8 cellular contexts compared by ENCODE assay signal in genomic region chr16:66751135-66751991, GRCh38. TPM values are rescaled to one million over a fixed set of nuclear protein-coding genes. Genes with fewer than 3 reads are reported as not detected.
DNase-seq lines count a peak whose midpoint lies in the region; ATAC-seq lines count a peak whose summit lies in the region.

DYNC1LI2 (minus strand) TSS chr16:66751609; CDS start chr16:66751591, 18 bp downstream.

- H3K9me3 ChIP-seq in BLaER1 treated with 17β-estradiol and CSF1 and Interleukin-3, amounts not matched to agents 10 nM and 100 nM (replicated peaks in 1 of 11), result no peaks in the 10 kb centered on the region
- H3K9me3 ChIP-seq in effector memory CD4-positive, alpha-beta T cell (ENCODE audit: control insufficient read depth, low read length), result no peaks in the 10 kb centered on the region

- H3K4me1 ChIP-seq in BLaER1 treated with 17β-estradiol and CSF1 and Interleukin-3, amounts not matched to agents 10 nM and 100 nM, result peaks cover 36 to 47% (median 45%) of the 10 kb centered on the region in 10 experiments
- H3K4me1 ChIP-seq in effector memory CD4-positive, alpha-beta T cell (ENCODE audit: control insufficient read depth, insufficient read depth, low read length, poor library complexity, severe bottlenecking), result peaks cover 19% of the 10 kb centered on the region

- peaks cover 22 to 39% (median 32%) of the 10 kb centered on the region in 11 experiments for H3K36me3 ChIP-seq in BLaER1 treated with 17β-estradiol and CSF1 and Interleukin-3, amounts not matched to agents 10 nM and 100 nM
- peaks cover 19% of the 10 kb centered on the region for H3K36me3 ChIP-seq in effector memory CD4-positive, alpha-beta T cell (ENCODE audit: control insufficient read depth, insufficient read depth, low read length)

- POLR2A ChIA-PET in activated CD8-positive, alpha-beta memory T cell treated with anti-CD3 and anti-CD28 coated beads for 36 hours (lab: Charles Lee), result no interaction called here

- peak within 1 kb of the TSS; percentile 88 to 100 (median 98) for H3K4me3 ChIP-seq in BLaER1 treated with 17β-estradiol and CSF1 and Interleukin-3, amounts not matched to agents 10 nM and 100 nM
- peak within 1 kb of the TSS; percentile 96 for H3K4me3 ChIP-seq in effector memory CD4-positive, alpha-beta T cell (ENCODE audit: insufficient read depth, low read depth, low read length, poor library complexity, severe bottlenecking)

- CTCF ChIA-PET in activated CD8-positive, alpha-beta memory T cell treated with anti-CD3 and anti-CD28 coated beads for 36 hours (lab: Charles Lee), result interaction anchor here (0.5 to 3.2 kb wide), 14 partner anchors 8 to 345 kb away, joined by 3 to 16 read pairs (median 4); partner anchors contain the start of genes CMTM4 and NAE1

- peak within 1 kb of the TSS; percentile 93 to 99 (median 98) for H3K9ac ChIP-seq in BLaER1 treated with 17β-estradiol and CSF1 and Interleukin-3, amounts not matched to agents 10 nM and 100 nM

- ATAC-seq in GM19043 (IDR thresholded peaks at IDR 0.05; ENCODE audit: low read depth, unreplicated experiment) (peak; percentile 86), HG03354 (IDR thresholded peaks at IDR 0.05; ENCODE audit: poor library complexity, severe bottlenecking, unreplicated experiment) (peak; percentile 91)

- peaks cover 5 to 17% (median 14%) of the 10 kb centered on the region in 11 experiments; a peak in 17 of 22 replicates for H3K27me3 ChIP-seq in BLaER1 treated with 17β-estradiol and CSF1 and Interleukin-3, amounts not matched to agents 10 nM and 100 nM
- no peaks in the 10 kb centered on the region for H3K27me3 ChIP-seq in effector memory CD4-positive, alpha-beta T cell (replicated peaks; ENCODE audit: control insufficient read depth, insufficient read depth, low read length, poor library complexity, severe bottlenecking)

- peaks cover 41 to 49% (median 45%) of the 10 kb centered on the region in 11 experiments; a peak in 20 of 22 replicates for H4K20me1 ChIP-seq in BLaER1 treated with 17β-estradiol and CSF1 and Interleukin-3, amounts not matched to agents 10 nM and 100 nM

- H3K4me2 ChIP-seq in BLaER1 treated with 17β-estradiol and CSF1 and Interleukin-3, amounts not matched to agents 10 nM and 100 nM, result peak within 1 kb of the TSS; percentile 85 to 99 (median 94)

- DNase-seq in NCI-H82 treated with DMSO at 0.1 percent for 48 hours (lab: John Stamatoyannopoulos, UW; ENCODE audit: unreplicated experiment) (peak; percentile 17), medulla oblongata (ENCODE audit: extremely low spot score) (peak; percentile 83)
- DNase-seq in effector memory CD4-positive, alpha-beta T cell, result peak; percentile 53 to 69 (median 68)
- DNase-seq in stimulated activated CD8-positive, alpha-beta memory T cell treated with anti-CD3 and anti-CD28 coated beads, Interleukin-12 subunit alpha, Interleukin-12 subunit beta, amount 100 ng/mL, for 1 hour (ENCODE audit: low read depth), result peak; percentile 60

- peak within 1 kb of the TSS; percentile 96 to 100 (median 97) for H3K27ac ChIP-seq in BLaER1 treated with 17β-estradiol and CSF1 and Interleukin-3, amounts not matched to agents 10 nM and 100 nM
- peak within 1 kb of the TSS; percentile 70 for H3K27ac ChIP-seq in effector memory CD4-positive, alpha-beta T cell (ENCODE audit: insufficient read depth, low read length, poor library complexity, severe bottlenecking)

RNA-seq across cellular contexts. Expression of gene DYNC1LI2, which starts in this region (rescaled TPM):
- total RNA-seq in activated CD8-positive, alpha-beta memory T cell treated with anti-CD3 and anti-CD28 coated beads for 36 hours, result 10 to 100 TPM; 44.7 to 48.5 TPM

Comparison
In these comparisons a context has a peak if more than half of its experiments do, and no peak if none do; other contexts are left out.
1. Peak in every context shown above with its lines: DNase-seq, ATAC-seq, H3K4me3 ChIP-seq and H3K27ac ChIP-seq.
2. DNase-seq: peak in every context shown above with its lines; median percentile 83 in medulla oblongata; 68 in effector memory CD4-positive, alpha-beta T cell; 60 in stimulated activated CD8-positive, alpha-beta memory T cell treated with anti-CD3 and anti-CD28 coated beads, Interleukin-12 subunit alpha, Interleukin-12 subunit beta, amount 100 ng/mL, for 1 hour; 17 in NCI-H82 treated with DMSO at 0.1 percent for 48 hours.